ENCODE assay signal across 8 cellular contexts in the genomic region with DNA sequence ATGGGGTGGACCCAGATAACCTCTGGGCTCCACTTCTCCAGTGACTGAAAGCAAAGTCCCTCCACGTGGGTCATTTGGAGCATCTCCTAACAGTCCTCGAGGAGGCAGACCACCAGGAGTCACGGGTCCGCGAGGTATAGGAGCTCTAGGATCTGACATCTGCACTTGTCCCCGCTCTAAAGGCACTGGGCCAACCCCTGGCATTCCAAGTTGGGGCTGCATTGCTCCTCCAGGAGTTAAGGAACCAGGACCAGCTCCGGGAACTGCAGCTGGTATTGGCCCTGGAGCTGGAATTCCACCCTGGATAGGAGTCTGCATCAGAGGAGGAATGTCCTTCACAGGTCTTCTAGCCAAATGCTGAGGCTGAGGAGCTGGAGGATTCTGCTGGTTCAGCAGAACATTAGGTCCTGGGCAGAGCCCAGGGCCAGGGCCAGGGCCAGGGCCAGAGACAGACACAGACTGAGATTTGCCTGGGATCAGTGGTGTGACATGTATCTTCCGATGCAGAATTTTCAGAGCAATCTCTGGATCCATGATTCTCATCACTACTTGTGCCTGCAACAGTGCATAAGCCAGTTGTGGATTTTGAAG. TPM values are rescaled to one million over a fixed set of nuclear protein-coding genes. Genes with fewer than 3 reads are reported as not detected.
DNase-seq lines count a peak whose midpoint lies in the region; ATAC-seq and TF ChIP-seq lines count a peak whose summit lies in the region.

No MANE protein-coding gene starts in this region.

- no peaks in the 10 kb centered on the region for H3K36me3 ChIP-seq in colonic mucosa
- peaks cover 0 to 4% of the 10 kb centered on the region in 2 donors for H3K36me3 ChIP-seq in mucosa of rectum (ENCODE audit: control insufficient read depth in 2 of 2, insufficient read depth in 2 of 2, low read length in 2 of 2)

- H3K27ac ChIP-seq in 22Rv1 (peak overlapping the region; percentile 96), colonic mucosa (peak overlapping the region; percentile 79), mucosa of rectum (ENCODE audit: low read depth in 2 of 2, low read length in 2 of 2) (no peak overlapping the region)

- no peak for ATAC-seq in GM21723 (IDR thresholded peaks at IDR 0.05; ENCODE audit: unreplicated experiment)
- ATAC-seq in HG02852 (IDR thresholded peaks at IDR 0.05; ENCODE audit: unreplicated experiment) = no peak

- H3K27me3 Mint-ChIP-seq in IgD-negative memory B cell = no peaks in the 10 kb centered on the region

- H3K36me3 Mint-ChIP-seq in IgD-negative memory B cell = no peaks in the 10 kb centered on the region

- H3K4me1 ChIP-seq in colonic mucosa = peaks cover 7% of the 10 kb centered on the region
- peaks cover 12 to 18% of the 10 kb centered on the region in 2 donors for H3K4me1 ChIP-seq in mucosa of rectum (ENCODE audit: control insufficient read depth in 2 of 2, insufficient read depth in 2 of 2, low read length in 2 of 2)

- no peaks in the 10 kb centered on the region for H3K9me3 ChIP-seq in colonic mucosa
- no peaks in the 10 kb centered on the region for H3K9me3 ChIP-seq in mucosa of rectum (ENCODE audit: control insufficient read depth in 2 of 2, low read length in 2 of 2)

- peaks cover 26 to 39% (median 29%) of the 10 kb centered on the region in 3 donors for H3K4me1 Mint-ChIP-seq in IgD-negative memory B cell

- H3K27ac Mint-ChIP-seq in IgD-negative memory B cell = peak overlapping the region; percentile 97 to 100 (median 100)

- H3K4me3 Mint-ChIP-seq in IgD-negative memory B cell = peak overlapping the region; percentile 95 to 99 (median 99)

- DNase-seq in colonic mucosa (no peak), foreskin melanocyte (no peak), RPMI8226 (no peak)

- intact Hi-C loops in colonic mucosa (cut with DNase I) = no loop called here

- no peaks in the 10 kb centered on the region for H3K9me3 Mint-ChIP-seq in IgD-negative memory B cell

- H3K4me3 ChIP-seq in colonic mucosa = peak overlapping the region; percentile 64
- peak overlapping the region; percentile 94 to 95 for H3K4me3 ChIP-seq in mucosa of rectum (ENCODE audit: low read length in 2 of 2)

- H3K27me3 ChIP-seq in colonic mucosa = no peaks in the 10 kb centered on the region
- H3K27me3 ChIP-seq in mucosa of rectum (ENCODE audit: control insufficient read depth in 2 of 2, insufficient read depth in 2 of 2, low read length in 2 of 2) = no peaks in the 10 kb centered on the region

- TF ChIP-seq CTCF in 22Rv1 (IDR thresholded peaks at IDR 0.05) (no peak), colonic mucosa (IDR thresholded peaks at IDR 0.05) (no peak)

- peak overlapping the region; percentile 67 to 91 for H3K9ac ChIP-seq in colonic mucosa (ENCODE audit: low read depth in 2 of 2, low read length in 2 of 2)
- peak overlapping the region; percentile 86 to 89 for H3K9ac ChIP-seq in mucosa of rectum (ENCODE audit: low read depth in 1 of 2, low read length in 2 of 2)

RNA-seq across cellular contexts. Expression of a gene that starts 0.8 kb away (rescaled TPM):
- 11.7 TPM for polyA plus RNA-seq in IgD-negative memory B cell
- total RNA-seq in colonic mucosa = 10 to 100 TPM; 14.5 to 21.1 TPM

Comparison
In these comparisons a context has a peak if more than half of its experiments do, and no peak if none do; other contexts are left out.
1. H3K27ac ChIP-seq: peak in 22Rv1 (single experiment) and colonic mucosa (single experiment); none in mucosa of rectum (0 of 2).